ENCODE assay signal across 21 cellular contexts in genomic region chr15:27527490-27528067, GRCh38.
DNase-seq lines count a peak whose midpoint lies in the region; ATAC-seq, FAIRE-seq and TF ChIP-seq lines count a peak whose summit lies in the region.
"Had no signal": no experiment of that assay in that cellular context is flagged by ENCODE, and none has a peak within 500 bp of the region (broad histone marks: within the 10 kb centered on the region; RNA-seq: fewer than 3 reads in every experiment).

No MANE protein-coding gene starts in this region.

- no peak overlapping the region for H3K9ac ChIP-seq in astrocyte (ENCODE audit: low read length)

- H3K36me3 Mint-ChIP-seq in astrocyte (ENCODE audit: low read depth, unreplicated experiment) = no peaks in the 10 kb centered on the region
- H3K36me3 Mint-ChIP-seq: stimulated activated memory B cell treated with anti-CD40 and anti-IgM and Interleukin-4, amounts not matched to agents 10 μg/mL and 1 μg/mL and 100 μg/mL, for 72 hours had no signal

- H3K27me3 Mint-ChIP-seq in astrocyte (ENCODE audit: low read depth, unreplicated experiment) = no peaks in the 10 kb centered on the region
- H3K27me3 Mint-ChIP-seq: stimulated activated memory B cell treated with anti-CD40 and anti-IgM and Interleukin-4, amounts not matched to agents 10 μg/mL and 1 μg/mL and 100 μg/mL, for 72 hours had no signal

- H2AFZ ChIP-seq in astrocyte (ENCODE audit: low read depth, low read length) = no peak overlapping the region

- no peak overlapping the region for H3K4me3 ChIP-seq in Jurkat, Clone E6-1 (ENCODE audit: low read length)
- no peak overlapping the region for H3K4me3 ChIP-seq in astrocyte (ENCODE audit: insufficient read depth, low read depth, low read length)
- H3K4me3 ChIP-seq: left ventricle myocardium inferior, thoracic aorta had no signal

- H3K27me3 ChIP-seq in astrocyte (ENCODE audit: insufficient read depth, low read length) = no peaks in the 10 kb centered on the region

- H3K36me3 ChIP-seq in astrocyte (ENCODE audit: insufficient read depth, low read length) = no peaks in the 10 kb centered on the region
- H3K36me3 ChIP-seq: left ventricle myocardium inferior, thoracic aorta had no signal

- DNase-seq in ELF-1 (ENCODE audit: low read depth, low spot score) (peak; percentile 21), astrocyte (ENCODE audit: low read depth) (no peak), iPS-NIHi7 (ENCODE audit: extremely low spot score) (peak; percentile 52), NCI-H1436 (lab: John Stamatoyannopoulos, UW) (no peak), kidney glomerular epithelial cell (lab: John Stamatoyannopoulos, UW) (no peak), COLO668 (lab: John Stamatoyannopoulos, UW; ENCODE audit: unreplicated experiment) (no peak)
- peak; percentile 18 for DNase-seq in Jurkat, Clone E6-1 (ENCODE audit: low read depth, low spot score)
- DNase-seq: activated CD4-positive, alpha-beta T cell treated with anti-CD3 and anti-CD28 coated beads, Interleukin-2, amount 50 U/mL, for 48 hours; activated naive CD4-positive, alpha-beta T cell treated with Interleukin-2 at 50 U/mL for 16 hours; cerebellar nuclear complex; COR-L47; effector CD4-positive, alpha-beta T cell; left ventricle myocardium inferior; NCI-H2029 treated with DMSO at 0.1 percent for 48 hours; SHP77 treated with DMSO at 0.1 percent for 48 hours; T-helper 1 cell had no signal

- peaks cover 4% of the 10 kb centered on the region for H3K9me3 ChIP-seq in astrocyte (ENCODE audit: insufficient read depth, low read depth, low read length)

- peaks cover 4% of the 10 kb centered on the region for H3K9me3 Mint-ChIP-seq in astrocyte (ENCODE audit: unreplicated experiment)

- no peak for FAIRE-seq in astrocyte (lab: Jason Lieb, UNC)

- no peaks in the 10 kb centered on the region for H3K4me1 Mint-ChIP-seq in astrocyte (ENCODE audit: low read depth, unreplicated experiment)
- H3K4me1 Mint-ChIP-seq: stimulated activated memory B cell treated with anti-CD40 and anti-IgM and Interleukin-4, amounts not matched to agents 10 μg/mL and 1 μg/mL and 100 μg/mL, for 72 hours had no signal

- no peak for ATAC-seq in GM19324 (IDR thresholded peaks at IDR 0.05; ENCODE audit: low FRiP score, unreplicated experiment)
- ATAC-seq: sciatic nerve had no signal

- H3K27ac ChIP-seq in astrocyte (ENCODE audit: low read depth, low read length) = no peak overlapping the region
- H3K27ac ChIP-seq: left ventricle myocardium inferior, thoracic aorta, VCaP had no signal

- TF ChIP-seq CTCF in astrocyte (IDR thresholded peaks at IDR 0.05; ENCODE audit: insufficient read depth, low read depth, low read length) = peak; percentile 7

- H3K27ac Mint-ChIP-seq in astrocyte (ENCODE audit: unreplicated experiment) = no peak overlapping the region
- H3K27ac Mint-ChIP-seq: stimulated activated memory B cell treated with anti-CD40 and anti-IgM and Interleukin-4, amounts not matched to agents 10 μg/mL and 1 μg/mL and 100 μg/mL, for 72 hours had no signal

- no peaks in the 10 kb centered on the region for H4K20me1 ChIP-seq in astrocyte (ENCODE audit: insufficient read depth, low read length)

- H3K4me3 Mint-ChIP-seq in astrocyte (ENCODE audit: unreplicated experiment) = no peak overlapping the region
- H3K4me3 Mint-ChIP-seq: stimulated activated memory B cell treated with anti-CD40 and anti-IgM and Interleukin-4, amounts not matched to agents 10 μg/mL and 1 μg/mL and 100 μg/mL, for 72 hours had no signal

- H3K79me2 ChIP-seq in astrocyte (ENCODE audit: insufficient read depth, low read length) = no peaks in the 10 kb centered on the region

- H3K4me2 ChIP-seq in astrocyte (ENCODE audit: low read length) = no peak overlapping the region

- H3K4me1 ChIP-seq in astrocyte (ENCODE audit: insufficient read depth, low read length) = no peaks in the 10 kb centered on the region
- H3K4me1 ChIP-seq: left ventricle myocardium inferior had no signal

Comparison
In these comparisons a context has a peak if more than half of its experiments do, and no peak if none do; other contexts are left out.
1. DNase-seq: peak in ELF-1 (single experiment), Jurkat, Clone E6-1 (single experiment) and iPS-NIHi7 (single experiment); none in astrocyte (single experiment), NCI-H1436 (single experiment), kidney glomerular epithelial cell (single experiment) and COLO668 (single experiment).